In the genomic region with DNA sequence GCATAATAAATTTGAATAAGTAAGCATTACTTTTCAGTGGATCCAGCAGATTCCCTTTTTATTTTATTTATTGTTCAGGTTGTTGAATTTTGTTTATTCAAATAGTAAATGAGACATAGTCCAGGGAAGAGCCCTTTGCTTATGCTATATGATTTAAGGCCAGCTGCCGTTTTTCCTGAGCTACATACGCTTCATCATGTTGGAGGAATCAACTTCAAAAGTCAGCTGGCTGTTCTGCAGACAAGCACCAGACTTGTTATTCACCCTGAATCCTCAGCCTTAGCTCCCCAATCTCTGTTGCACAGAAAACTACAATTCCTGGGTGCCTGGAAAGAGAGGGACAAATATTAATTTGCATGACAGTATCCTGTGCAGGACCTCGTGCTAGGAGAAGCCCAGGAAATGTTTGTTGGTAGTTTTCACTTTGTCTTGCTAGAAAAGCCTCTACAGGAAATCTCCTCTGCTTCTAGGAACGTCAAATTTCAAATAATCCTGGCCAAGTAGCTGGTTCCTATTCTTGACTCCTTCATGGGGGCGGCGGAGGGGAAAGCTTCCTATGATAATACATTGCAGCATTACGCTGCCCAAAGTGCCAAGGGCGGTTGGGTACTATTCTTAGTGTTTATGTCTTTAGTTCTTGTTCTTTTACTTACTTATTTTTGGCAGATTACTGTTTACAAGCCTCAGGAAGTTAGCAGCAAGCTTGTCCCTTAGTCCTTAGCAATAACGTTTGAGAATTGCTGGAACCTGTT, we compare ENCODE assay signal across 13 cellular contexts.
DNase-seq lines count a peak whose midpoint lies in the region; ATAC-seq and TF ChIP-seq lines count a peak whose summit lies in the region.
"Had no signal": no experiment of that assay in that cellular context is flagged by ENCODE, and none has a peak within 500 bp of the region (broad histone marks: within the 10 kb centered on the region; RNA-seq: fewer than 3 reads in every experiment).

No MANE protein-coding gene starts in this region.

- peaks cover 11% of the 10 kb centered on the region; the same call in 1 of the 2 replicates for H3K4me1 ChIP-seq in HAP-1

- H3K9me3 Mint-ChIP-seq in activated CD4-positive, alpha-beta T cell treated with anti-CD3 and anti-CD28 coated beads for 36 hours (ENCODE audit: low read depth), result peaks cover 4% of the 10 kb centered on the region
- peaks cover 3% of the 10 kb centered on the region for H3K9me3 Mint-ChIP-seq in natural killer cell treated with Interleukin-12 subunit alpha and Interleukin-12 subunit beta and Interleukin-15 and Interleukin-18, amount 100 ng/mL, for 72 hours

- no peak for DNase-seq in activated CD4-positive, alpha-beta T cell treated with anti-CD3 and anti-CD28 coated beads for 36 hours
- no peak for DNase-seq in activated CD4-positive, alpha-beta T cell treated with anti-CD3 and anti-CD28 coated beads, Interleukin-2, amount 50 U/mL, for 4 hours
- DNase-seq in NCI-H526 (lab: John Stamatoyannopoulos, UW), result peak; percentile 32 to 55
- DNase-seq in cardiac fibroblast (ENCODE audit: low read depth in 2 of 2), result peak; percentile 18 to 46
- DNase-seq in natural killer cell treated with Interleukin-12 subunit alpha and Interleukin-12 subunit beta and Interleukin-15 and Interleukin-18, amount 100 ng/mL, for 72 hours (ENCODE audit: low spot score), result no peak
- no peak for DNase-seq in NCI-H128 (lab: John Stamatoyannopoulos, UW; ENCODE audit: unreplicated experiment)
- DNase-seq in HAP-1 (ENCODE audit: low spot score in 2 of 2), result no peak
- DNase-seq: body of pancreas, DMS79, NCI-H1930, psoas muscle had no signal

- H3K4me3 ChIP-seq in cardiac fibroblast (replicated peaks in 1 of 2; ENCODE audit: low read depth in 2 of 2, low read length in 2 of 2) (no peak overlapping the region), HAP-1 (no peak overlapping the region)
- H3K4me3 ChIP-seq: body of pancreas, psoas muscle had no signal

- TF ChIP-seq CTCF in cardiac fibroblast (IDR thresholded peaks at IDR 0.05; ENCODE audit: low read depth, low read length), result no peak

- peak overlapping the region; percentile 9 for H3K27ac Mint-ChIP-seq in activated CD4-positive, alpha-beta T cell treated with anti-CD3 and anti-CD28 coated beads for 36 hours
- peak overlapping the region in 1 of 2 donors; percentile 71 for H3K27ac Mint-ChIP-seq in natural killer cell treated with Interleukin-12 subunit alpha and Interleukin-12 subunit beta and Interleukin-15 and Interleukin-18, amount 100 ng/mL, for 72 hours
- H3K27ac Mint-ChIP-seq: IgD-negative memory B cell had no signal

- no peak overlapping the region for H3K4me3 Mint-ChIP-seq in activated CD4-positive, alpha-beta T cell treated with anti-CD3 and anti-CD28 coated beads for 36 hours
- H3K4me3 Mint-ChIP-seq in natural killer cell treated with Interleukin-12 subunit alpha and Interleukin-12 subunit beta and Interleukin-15 and Interleukin-18, amount 100 ng/mL, for 72 hours, result peak overlapping the region; percentile 33
- H3K4me3 Mint-ChIP-seq: IgD-negative memory B cell had no signal

- H3K36me3 ChIP-seq in HAP-1 (replicated peaks), result no peaks in the 10 kb centered on the region

- no peak for ATAC-seq in activated CD4-positive, alpha-beta T cell treated with anti-CD3 and anti-CD28 coated beads for 36 hours
- ATAC-seq in natural killer cell treated with Interleukin-12 subunit alpha and Interleukin-12 subunit beta and Interleukin-15 and Interleukin-18, amount 100 ng/mL, for 72 hours, result no peak
- no peak for ATAC-seq in HG03432 (IDR thresholded peaks at IDR 0.05; ENCODE audit: unreplicated experiment)
- ATAC-seq: body of pancreas, psoas muscle had no signal

- peaks cover 87% of the 10 kb centered on the region for H3K4me1 Mint-ChIP-seq in activated CD4-positive, alpha-beta T cell treated with anti-CD3 and anti-CD28 coated beads for 36 hours
- H3K4me1 Mint-ChIP-seq in natural killer cell treated with Interleukin-12 subunit alpha and Interleukin-12 subunit beta and Interleukin-15 and Interleukin-18, amount 100 ng/mL, for 72 hours (ENCODE audit: low read depth in 2 of 2), result peaks cover 40 to 62% of the 10 kb centered on the region in 2 donors

- no peaks in the 10 kb centered on the region for H3K27me3 Mint-ChIP-seq in activated CD4-positive, alpha-beta T cell treated with anti-CD3 and anti-CD28 coated beads for 36 hours
- no peaks in the 10 kb centered on the region for H3K27me3 Mint-ChIP-seq in natural killer cell treated with Interleukin-12 subunit alpha and Interleukin-12 subunit beta and Interleukin-15 and Interleukin-18, amount 100 ng/mL, for 72 hours

- CTCF ChIA-PET in activated CD4-positive, alpha-beta T cell treated with anti-CD3 and anti-CD28 coated beads for 36 hours (lab: Charles Lee), result interaction anchor here (0.6 to 3.3 kb wide), 11 partner anchors 10 to 1126 kb away, joined by 3 to 19 read pairs (median 3); no protein-coding TSS in a partner anchor

- POLR2A ChIA-PET in activated CD4-positive, alpha-beta T cell treated with anti-CD3 and anti-CD28 coated beads for 36 hours (lab: Charles Lee), result interaction anchor here (0.7 kb wide), 1 partner anchor 137 kb away, joined by 3 read pairs; no protein-coding TSS in a partner anchor

- H3K36me3 Mint-ChIP-seq in activated CD4-positive, alpha-beta T cell treated with anti-CD3 and anti-CD28 coated beads for 36 hours (ENCODE audit: low read depth), result peaks cover 17% of the 10 kb centered on the region
- H3K36me3 Mint-ChIP-seq in natural killer cell treated with Interleukin-12 subunit alpha and Interleukin-12 subunit beta and Interleukin-15 and Interleukin-18, amount 100 ng/mL, for 72 hours, result no peaks in the 10 kb centered on the region

- intact Hi-C loops in activated CD4-positive, alpha-beta T cell treated with anti-CD3 and anti-CD28 coated beads for 36 hours (cut with DNase I, micrococcal nuclease), result no loop called here

- no peaks in the 10 kb centered on the region for H3K9me3 ChIP-seq in HAP-1
- H3K9me3 ChIP-seq: body of pancreas, psoas muscle had no signal

- in situ Hi-C loops in HAP-1 (cut with MboI; ENCODE audit: low sequenced_read_pairs), result no loop called here

- H3K27me3 ChIP-seq in HAP-1 (ENCODE audit: low read depth), result no peaks in the 10 kb centered on the region
- H3K27me3 ChIP-seq: body of pancreas had no signal

Comparison
In these comparisons a context has a peak if more than half of its experiments do, and no peak if none do; other contexts are left out.
1. DNase-seq: peak in NCI-H526 (2 of 2) and cardiac fibroblast (2 of 2); none in activated CD4-positive, alpha-beta T cell treated with anti-CD3 and anti-CD28 coated beads for 36 hours (single experiment), activated CD4-positive, alpha-beta T cell treated with anti-CD3 and anti-CD28 coated beads, Interleukin-2, amount 50 U/mL, for 4 hours (0 of 2), natural killer cell treated with Interleukin-12 subunit alpha and Interleukin-12 subunit beta and Interleukin-15 and Interleukin-18, amount 100 ng/mL, for 72 hours (single experiment), NCI-H128 (single experiment) and HAP-1 (0 of 2).